1 cellular context compared by ENCODE assay signal in genomic region chr14:73758392-73759182, GRCh38.
A peak's percentile ranks its signal among the peaks of the same experiment; 100 is the strongest.
TF ChIP-seq lines count a peak whose summit lies in the region.

No MANE protein-coding gene starts in this region.

TF ChIP-seq in HepG2, 621 proteins besides CTCF, POLR2A, EP300 and RAD21 (continued from another document and continues in another):
- TF ChIP-seq, protein P1, sequence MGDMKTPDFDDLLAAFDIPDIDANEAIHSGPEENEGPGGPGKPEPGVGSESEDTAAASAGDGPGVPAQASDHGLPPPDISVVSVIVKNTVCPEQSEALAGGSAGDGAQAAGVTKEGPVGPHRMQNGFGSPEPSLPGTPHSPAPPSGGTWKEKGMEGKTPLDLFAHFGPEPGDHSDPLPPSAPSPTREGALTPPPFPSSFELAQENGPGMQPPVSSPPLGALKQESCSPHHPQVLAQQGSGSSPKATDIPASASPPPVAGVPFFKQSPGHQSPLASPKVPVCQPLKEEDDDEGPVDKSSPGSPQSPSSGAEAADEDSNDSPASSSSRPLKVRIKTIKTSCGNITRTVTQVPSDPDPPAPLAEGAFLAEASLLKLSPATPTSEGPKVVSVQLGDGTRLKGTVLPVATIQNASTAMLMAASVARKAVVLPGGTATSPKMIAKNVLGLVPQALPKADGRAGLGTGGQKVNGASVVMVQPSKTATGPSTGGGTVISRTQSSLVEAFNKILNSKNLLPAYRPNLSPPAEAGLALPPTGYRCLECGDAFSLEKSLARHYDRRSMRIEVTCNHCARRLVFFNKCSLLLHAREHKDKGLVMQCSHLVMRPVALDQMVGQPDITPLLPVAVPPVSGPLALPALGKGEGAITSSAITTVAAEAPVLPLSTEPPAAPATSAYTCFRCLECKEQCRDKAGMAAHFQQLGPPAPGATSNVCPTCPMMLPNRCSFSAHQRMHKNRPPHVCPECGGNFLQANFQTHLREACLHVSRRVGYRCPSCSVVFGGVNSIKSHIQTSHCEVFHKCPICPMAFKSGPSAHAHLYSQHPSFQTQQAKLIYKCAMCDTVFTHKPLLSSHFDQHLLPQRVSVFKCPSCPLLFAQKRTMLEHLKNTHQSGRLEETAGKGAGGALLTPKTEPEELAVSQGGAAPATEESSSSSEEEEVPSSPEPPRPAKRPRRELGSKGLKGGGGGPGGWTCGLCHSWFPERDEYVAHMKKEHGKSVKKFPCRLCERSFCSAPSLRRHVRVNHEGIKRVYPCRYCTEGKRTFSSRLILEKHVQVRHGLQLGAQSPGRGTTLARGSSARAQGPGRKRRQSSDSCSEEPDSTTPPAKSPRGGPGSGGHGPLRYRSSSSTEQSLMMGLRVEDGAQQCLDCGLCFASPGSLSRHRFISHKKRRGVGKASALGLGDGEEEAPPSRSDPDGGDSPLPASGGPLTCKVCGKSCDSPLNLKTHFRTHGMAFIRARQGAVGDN (CRISPR knock-in tag; IDR thresholded peaks at IDR 0.05), result peak; percentile 97
- TF ChIP-seq SNAPC2 (CRISPR knock-in tag; IDR thresholded peaks at IDR 0.05), result 0 out of 2 replicates have a peak, but pooled peaks have one; percentile 20
- peak; percentile 68; the same call in 1 of the 2 replicates for TF ChIP-seq ZNF709 (CRISPR knock-in tag; IDR thresholded peaks at IDR 0.05)
- 0 out of 2 replicates have a peak, but pooled peaks have one; percentile 56 for TF ChIP-seq SIN3A (IDR thresholded peaks at IDR 0.05; ENCODE audit: borderline replicate concordance, low read depth, low read length)
- TF ChIP-seq FOXC1 (CRISPR knock-in tag; IDR thresholded peaks at IDR 0.05; ENCODE audit: borderline replicate concordance), result no peak
- TF ChIP-seq PITX1 (CRISPR knock-in tag; IDR thresholded peaks at IDR 0.05), result peak; percentile 43; the same call in 1 of the 2 replicates
- TF ChIP-seq, protein P2, sequence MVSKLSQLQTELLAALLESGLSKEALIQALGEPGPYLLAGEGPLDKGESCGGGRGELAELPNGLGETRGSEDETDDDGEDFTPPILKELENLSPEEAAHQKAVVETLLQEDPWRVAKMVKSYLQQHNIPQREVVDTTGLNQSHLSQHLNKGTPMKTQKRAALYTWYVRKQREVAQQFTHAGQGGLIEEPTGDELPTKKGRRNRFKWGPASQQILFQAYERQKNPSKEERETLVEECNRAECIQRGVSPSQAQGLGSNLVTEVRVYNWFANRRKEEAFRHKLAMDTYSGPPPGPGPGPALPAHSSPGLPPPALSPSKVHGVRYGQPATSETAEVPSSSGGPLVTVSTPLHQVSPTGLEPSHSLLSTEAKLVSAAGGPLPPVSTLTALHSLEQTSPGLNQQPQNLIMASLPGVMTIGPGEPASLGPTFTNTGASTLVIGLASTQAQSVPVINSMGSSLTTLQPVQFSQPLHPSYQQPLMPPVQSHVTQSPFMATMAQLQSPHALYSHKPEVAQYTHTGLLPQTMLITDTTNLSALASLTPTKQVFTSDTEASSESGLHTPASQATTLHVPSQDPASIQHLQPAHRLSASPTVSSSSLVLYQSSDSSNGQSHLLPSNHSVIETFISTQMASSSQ (IDR thresholded peaks at IDR 0.05; ENCODE audit: low read depth), result no peak
- TF ChIP-seq, protein P2 (CRISPR knock-in tag; IDR thresholded peaks at IDR 0.05; ENCODE audit: borderline replicate concordance), result 0 out of 2 replicates have a peak, but pooled peaks have one; percentile 25
- TF ChIP-seq PHF21A (CRISPR knock-in tag; IDR thresholded peaks at IDR 0.05), result 0 out of 2 replicates have a peak, but pooled peaks have one; percentile 45
- TF ChIP-seq, protein P3, sequence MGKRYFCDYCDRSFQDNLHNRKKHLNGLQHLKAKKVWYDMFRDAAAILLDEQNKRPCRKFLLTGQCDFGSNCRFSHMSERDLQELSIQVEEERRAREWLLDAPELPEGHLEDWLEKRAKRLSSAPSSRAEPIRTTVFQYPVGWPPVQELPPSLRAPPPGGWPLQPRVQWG (CRISPR knock-in tag; IDR thresholded peaks at IDR 0.05; ENCODE audit: borderline replicate concordance, low read depth), result no peak
- TF ChIP-seq NCOA2 (CRISPR knock-in tag; IDR thresholded peaks at IDR 0.05), result 0 out of 2 replicates have a peak, but pooled peaks have one; percentile 15
- no peak for TF ChIP-seq ZNF644 (CRISPR knock-in tag; IDR thresholded peaks at IDR 0.05; ENCODE audit: low read depth)
- TF ChIP-seq, protein P4, sequence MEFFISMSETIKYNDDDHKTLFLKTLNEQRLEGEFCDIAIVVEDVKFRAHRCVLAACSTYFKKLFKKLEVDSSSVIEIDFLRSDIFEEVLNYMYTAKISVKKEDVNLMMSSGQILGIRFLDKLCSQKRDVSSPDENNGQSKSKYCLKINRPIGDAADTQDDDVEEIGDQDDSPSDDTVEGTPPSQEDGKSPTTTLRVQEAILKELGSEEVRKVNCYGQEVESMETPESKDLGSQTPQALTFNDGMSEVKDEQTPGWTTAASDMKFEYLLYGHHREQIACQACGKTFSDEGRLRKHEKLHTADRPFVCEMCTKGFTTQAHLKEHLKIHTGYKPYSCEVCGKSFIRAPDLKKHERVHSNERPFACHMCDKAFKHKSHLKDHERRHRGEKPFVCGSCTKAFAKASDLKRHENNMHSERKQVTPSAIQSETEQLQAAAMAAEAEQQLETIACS (CRISPR knock-in tag; IDR thresholded peaks at IDR 0.05), result peak; percentile 22; the same call in 1 of the 2 replicates
- no peak for TF ChIP-seq ZNF691 (CRISPR knock-in tag; IDR thresholded peaks at IDR 0.05; ENCODE audit: borderline replicate concordance, low read depth)
- TF ChIP-seq, protein P5, sequence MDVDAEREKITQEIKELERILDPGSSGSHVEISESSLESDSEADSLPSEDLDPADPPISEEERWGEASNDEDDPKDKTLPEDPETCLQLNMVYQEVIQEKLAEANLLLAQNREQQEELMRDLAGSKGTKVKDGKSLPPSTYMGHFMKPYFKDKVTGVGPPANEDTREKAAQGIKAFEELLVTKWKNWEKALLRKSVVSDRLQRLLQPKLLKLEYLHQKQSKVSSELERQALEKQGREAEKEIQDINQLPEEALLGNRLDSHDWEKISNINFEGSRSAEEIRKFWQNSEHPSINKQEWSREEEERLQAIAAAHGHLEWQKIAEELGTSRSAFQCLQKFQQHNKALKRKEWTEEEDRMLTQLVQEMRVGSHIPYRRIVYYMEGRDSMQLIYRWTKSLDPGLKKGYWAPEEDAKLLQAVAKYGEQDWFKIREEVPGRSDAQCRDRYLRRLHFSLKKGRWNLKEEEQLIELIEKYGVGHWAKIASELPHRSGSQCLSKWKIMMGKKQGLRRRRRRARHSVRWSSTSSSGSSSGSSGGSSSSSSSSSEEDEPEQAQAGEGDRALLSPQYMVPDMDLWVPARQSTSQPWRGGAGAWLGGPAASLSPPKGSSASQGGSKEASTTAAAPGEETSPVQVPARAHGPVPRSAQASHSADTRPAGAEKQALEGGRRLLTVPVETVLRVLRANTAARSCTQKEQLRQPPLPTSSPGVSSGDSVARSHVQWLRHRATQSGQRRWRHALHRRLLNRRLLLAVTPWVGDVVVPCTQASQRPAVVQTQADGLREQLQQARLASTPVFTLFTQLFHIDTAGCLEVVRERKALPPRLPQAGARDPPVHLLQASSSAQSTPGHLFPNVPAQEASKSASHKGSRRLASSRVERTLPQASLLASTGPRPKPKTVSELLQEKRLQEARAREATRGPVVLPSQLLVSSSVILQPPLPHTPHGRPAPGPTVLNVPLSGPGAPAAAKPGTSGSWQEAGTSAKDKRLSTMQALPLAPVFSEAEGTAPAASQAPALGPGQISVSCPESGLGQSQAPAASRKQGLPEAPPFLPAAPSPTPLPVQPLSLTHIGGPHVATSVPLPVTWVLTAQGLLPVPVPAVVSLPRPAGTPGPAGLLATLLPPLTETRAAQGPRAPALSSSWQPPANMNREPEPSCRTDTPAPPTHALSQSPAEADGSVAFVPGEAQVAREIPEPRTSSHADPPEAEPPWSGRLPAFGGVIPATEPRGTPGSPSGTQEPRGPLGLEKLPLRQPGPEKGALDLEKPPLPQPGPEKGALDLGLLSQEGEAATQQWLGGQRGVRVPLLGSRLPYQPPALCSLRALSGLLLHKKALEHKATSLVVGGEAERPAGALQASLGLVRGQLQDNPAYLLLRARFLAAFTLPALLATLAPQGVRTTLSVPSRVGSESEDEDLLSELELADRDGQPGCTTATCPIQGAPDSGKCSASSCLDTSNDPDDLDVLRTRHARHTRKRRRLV (CRISPR knock-in tag; IDR thresholded peaks at IDR 0.05), result peak; percentile 47; the same call in 1 of the 2 replicates
- TF ChIP-seq DRAP1 (CRISPR knock-in tag; IDR thresholded peaks at IDR 0.05), result peak; percentile 37; the same call in 1 of the 2 replicates
- no peak for TF ChIP-seq ZNF256 (CRISPR knock-in tag; conservative IDR thresholded peaks at IDR 0.05)
- peak; percentile 79 for TF ChIP-seq AGO2 (optimal IDR thresholded peaks at IDR 0.05; ENCODE audit: low read depth, low read length)
- no peak for TF ChIP-seq SOX6 (IDR thresholded peaks at IDR 0.05)
- TF ChIP-seq SOX6 (CRISPR knock-in tag; IDR thresholded peaks at IDR 0.05), result peak; percentile 62
- TF ChIP-seq ZNF264 (CRISPR knock-in tag; IDR thresholded peaks at IDR 0.05), result 0 out of 2 replicates have a peak, but pooled peaks have one; percentile 17
- TF ChIP-seq MED8 (CRISPR knock-in tag; IDR thresholded peaks at IDR 0.05; ENCODE audit: insufficient replicate concordance), result peak; percentile 41
- TF ChIP-seq, protein P6, sequence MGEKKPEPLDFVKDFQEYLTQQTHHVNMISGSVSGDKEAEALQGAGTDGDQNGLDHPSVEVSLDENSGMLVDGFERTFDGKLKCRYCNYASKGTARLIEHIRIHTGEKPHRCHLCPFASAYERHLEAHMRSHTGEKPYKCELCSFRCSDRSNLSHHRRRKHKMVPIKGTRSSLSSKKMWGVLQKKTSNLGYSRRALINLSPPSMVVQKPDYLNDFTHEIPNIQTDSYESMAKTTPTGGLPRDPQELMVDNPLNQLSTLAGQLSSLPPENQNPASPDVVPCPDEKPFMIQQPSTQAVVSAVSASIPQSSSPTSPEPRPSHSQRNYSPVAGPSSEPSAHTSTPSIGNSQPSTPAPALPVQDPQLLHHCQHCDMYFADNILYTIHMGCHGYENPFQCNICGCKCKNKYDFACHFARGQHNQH (CRISPR knock-in tag; IDR thresholded peaks at IDR 0.05), result 0 out of 2 replicates have a peak, but pooled peaks have one; percentile 31
- no peak for TF ChIP-seq ZNF570 (CRISPR knock-in tag; IDR thresholded peaks at IDR 0.05; ENCODE audit: borderline replicate concordance)
- no peak for TF ChIP-seq SYNCRIP (IDR thresholded peaks at IDR 0.05; ENCODE audit: insufficient read depth, low read depth, low read length)
- TF ChIP-seq, protein P7, sequence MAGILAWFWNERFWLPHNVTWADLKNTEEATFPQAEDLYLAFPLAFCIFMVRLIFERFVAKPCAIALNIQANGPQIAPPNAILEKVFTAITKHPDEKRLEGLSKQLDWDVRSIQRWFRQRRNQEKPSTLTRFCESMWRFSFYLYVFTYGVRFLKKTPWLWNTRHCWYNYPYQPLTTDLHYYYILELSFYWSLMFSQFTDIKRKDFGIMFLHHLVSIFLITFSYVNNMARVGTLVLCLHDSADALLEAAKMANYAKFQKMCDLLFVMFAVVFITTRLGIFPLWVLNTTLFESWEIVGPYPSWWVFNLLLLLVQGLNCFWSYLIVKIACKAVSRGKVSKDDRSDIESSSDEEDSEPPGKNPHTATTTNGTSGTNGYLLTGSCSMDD (CRISPR knock-in tag; IDR thresholded peaks at IDR 0.05), result no peak
- 0 out of 2 replicates have a peak, but pooled peaks have one; percentile 39 for TF ChIP-seq ZNF232 (CRISPR knock-in tag; IDR thresholded peaks at IDR 0.05; ENCODE audit: borderline replicate concordance)
- peak; percentile 76; the same call in 1 of the 2 replicates for TF ChIP-seq ZMYM3 (CRISPR knock-in tag; IDR thresholded peaks at IDR 0.05)
- TF ChIP-seq ZNF598 (CRISPR knock-in tag; IDR thresholded peaks at IDR 0.05; ENCODE audit: borderline replicate concordance), result 0 out of 2 replicates have a peak, but pooled peaks have one; percentile 18
- TF ChIP-seq HDAC1 (CRISPR knock-in tag; IDR thresholded peaks at IDR 0.05), result peak; percentile 55
- TF ChIP-seq YEATS2 (CRISPR knock-in tag; IDR thresholded peaks at IDR 0.05; ENCODE audit: borderline replicate concordance), result no peak
- peak; percentile 16; the same call in 1 of the 2 replicates for TF ChIP-seq MAZ (IDR thresholded peaks at IDR 0.05; ENCODE audit: borderline replicate concordance, low read depth, low read length)
- peak; percentile 61; the same call in 1 of the 2 replicates for TF ChIP-seq MAZ (CRISPR knock-in tag; IDR thresholded peaks at IDR 0.05; ENCODE audit: low read depth)
- peak; percentile 59; the same call in 1 of the 2 replicates for TF ChIP-seq ZBTB7B (CRISPR knock-in tag; IDR thresholded peaks at IDR 0.05)
- TF ChIP-seq, protein P8, sequence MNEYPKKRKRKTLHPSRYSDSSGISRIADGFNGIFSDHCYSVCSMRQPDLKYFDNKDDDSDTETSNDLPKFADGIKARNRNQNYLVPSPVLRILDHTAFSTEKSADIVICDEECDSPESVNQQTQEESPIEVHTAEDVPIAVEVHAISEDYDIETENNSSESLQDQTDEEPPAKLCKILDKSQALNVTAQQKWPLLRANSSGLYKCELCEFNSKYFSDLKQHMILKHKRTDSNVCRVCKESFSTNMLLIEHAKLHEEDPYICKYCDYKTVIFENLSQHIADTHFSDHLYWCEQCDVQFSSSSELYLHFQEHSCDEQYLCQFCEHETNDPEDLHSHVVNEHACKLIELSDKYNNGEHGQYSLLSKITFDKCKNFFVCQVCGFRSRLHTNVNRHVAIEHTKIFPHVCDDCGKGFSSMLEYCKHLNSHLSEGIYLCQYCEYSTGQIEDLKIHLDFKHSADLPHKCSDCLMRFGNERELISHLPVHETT (CRISPR knock-in tag; conservative IDR thresholded peaks at IDR 0.05), result 0 out of 2 replicates have a peak, but pooled peaks have one; percentile 21
- no peak for TF ChIP-seq ZNF160 (CRISPR knock-in tag; IDR thresholded peaks at IDR 0.05)
- no peak for TF ChIP-seq NFIB (CRISPR knock-in tag; IDR thresholded peaks at IDR 0.05; ENCODE audit: borderline replicate concordance)
